ENCODE assay signal across 8 cellular contexts in the genomic region with DNA sequence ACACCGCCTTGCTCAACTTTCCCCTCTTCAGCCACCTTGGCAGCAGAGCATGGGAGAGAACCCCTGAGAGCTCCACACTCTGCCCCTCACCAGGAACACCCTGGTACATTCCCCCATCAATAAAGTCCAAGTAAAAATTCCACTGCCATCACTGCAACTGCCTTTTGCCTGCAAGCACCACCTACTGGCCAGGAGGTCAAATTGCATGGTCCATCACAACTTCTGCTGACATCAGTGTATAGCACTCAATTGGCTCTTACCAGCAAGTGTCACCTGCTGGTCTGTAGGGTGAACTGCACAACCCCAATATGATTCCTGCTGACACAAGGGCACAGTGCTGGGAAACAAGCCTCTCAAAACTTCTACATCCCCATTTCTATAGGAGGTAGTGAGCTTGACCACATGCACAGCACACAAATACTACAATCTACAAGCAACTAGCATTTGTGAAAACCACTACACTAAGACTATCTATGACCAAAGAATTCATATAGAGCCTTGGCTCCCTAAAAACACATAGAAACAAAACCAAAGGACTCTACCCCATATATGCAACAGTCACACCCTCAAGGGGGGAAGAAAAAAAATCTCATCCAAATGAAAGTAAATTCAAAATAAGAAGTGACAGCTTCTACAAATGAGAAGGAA.
DNase-seq lines count a peak whose midpoint lies in the region; ATAC-seq, FAIRE-seq and TF ChIP-seq lines count a peak whose summit lies in the region.

No MANE protein-coding gene starts in this region.

- H3K36me3 ChIP-seq in GM23338 (ENCODE audit: insufficient read depth) (no peaks in the 10 kb centered on the region), OCI-LY1 (ENCODE audit: insufficient read depth, low read length) (no peaks in the 10 kb centered on the region), astrocyte (ENCODE audit: insufficient read depth, low read length) (no peaks in the 10 kb centered on the region), mucosa of descending colon (ENCODE audit: low read depth) (no peaks in the 10 kb centered on the region)

- no peak overlapping the region for H3K4me3 Mint-ChIP-seq in GM23338
- no peak overlapping the region for H3K4me3 Mint-ChIP-seq in astrocyte (ENCODE audit: unreplicated experiment)

- intact Hi-C loops in mucosa of descending colon (cut with DNase I, micrococcal nuclease), result no loop called here

- H3K4me3 ChIP-seq in GM23338 (no peak overlapping the region), OCI-LY1 (ENCODE audit: low read depth, low read length, poor library complexity, severe bottlenecking) (no peak overlapping the region), astrocyte (ENCODE audit: insufficient read depth, low read depth, low read length) (no peak overlapping the region), mucosa of descending colon (no peak overlapping the region)

- H3K9me3 ChIP-seq in OCI-LY1 (ENCODE audit: low read length) (0 out of 2 replicates have a peak, but pooled peaks cover 3% of the 10 kb centered on the region), astrocyte (ENCODE audit: insufficient read depth, low read depth, low read length) (peaks cover 3% of the 10 kb centered on the region), mucosa of descending colon (no peaks in the 10 kb centered on the region)

- no peak overlapping the region for H3K27ac Mint-ChIP-seq in GM23338
- H3K27ac Mint-ChIP-seq in astrocyte (ENCODE audit: unreplicated experiment), result no peak overlapping the region

- peak; percentile 95 to 96 for TF ChIP-seq CTCF in GM23338 (conservative IDR thresholded peaks at IDR 0.05; ENCODE audit: low read depth in 2 of 2)
- peak; percentile 98 for TF ChIP-seq CTCF in OCI-LY1 (IDR thresholded peaks at IDR 0.05; ENCODE audit: low read length)
- TF ChIP-seq CTCF in astrocyte (IDR thresholded peaks at IDR 0.05; ENCODE audit: insufficient read depth, low read depth, low read length), result peak; percentile 35
- TF ChIP-seq CTCF in mucosa of descending colon (IDR thresholded peaks at IDR 0.05), result peak; percentile 28

- H3K27ac ChIP-seq in GM23338 (ENCODE audit: low read depth) (no peak overlapping the region), OCI-LY1 (ENCODE audit: low read depth, low read length, poor library complexity, severe bottlenecking) (no peak overlapping the region), astrocyte (ENCODE audit: low read depth, low read length) (no peak overlapping the region)

- H3K9ac ChIP-seq in OCI-LY1 (ENCODE audit: low read length) (no peak overlapping the region), astrocyte (ENCODE audit: low read length) (no peak overlapping the region)

- H3K9me2 ChIP-seq in GM23338 (ENCODE audit: insufficient read depth) (peaks cover 7% of the 10 kb centered on the region; the same call in 1 of the 2 replicates), OCI-LY1 (ENCODE audit: low read depth, low read length) (no peaks in the 10 kb centered on the region)

- H3K36me3 Mint-ChIP-seq in GM23338 (ENCODE audit: low read depth), result peaks cover 13% of the 10 kb centered on the region; the same call in 2 of the 3 replicates
- H3K36me3 Mint-ChIP-seq in astrocyte (ENCODE audit: low read depth, unreplicated experiment), result no peaks in the 10 kb centered on the region

- peak; percentile 97 for ATAC-seq in GM23338
- peak; percentile 88 for ATAC-seq in mucosa of descending colon

- H4K20me1 ChIP-seq in GM23338 (replicated peaks; ENCODE audit: insufficient read depth) (no peaks in the 10 kb centered on the region), OCI-LY1 (ENCODE audit: insufficient read depth, low read length) (no peaks in the 10 kb centered on the region), astrocyte (ENCODE audit: insufficient read depth, low read length) (no peaks in the 10 kb centered on the region)

- H3F3A ChIP-seq in GM23338 (replicated peaks; ENCODE audit: low read depth) (no peaks in the 10 kb centered on the region), OCI-LY1 (ENCODE audit: insufficient read depth, low read length) (no peaks in the 10 kb centered on the region)

- FAIRE-seq in astrocyte (lab: Jason Lieb, UNC), result no peak

- H3K4me2 ChIP-seq in GM23338 (no peak overlapping the region), OCI-LY1 (ENCODE audit: low read length) (no peak overlapping the region), astrocyte (ENCODE audit: low read length) (no peak overlapping the region)

- peaks cover 12% of the 10 kb centered on the region for H3K27me3 Mint-ChIP-seq in GM23338 (ENCODE audit: insufficient read depth, low read depth, poor library complexity)
- peaks cover 1% of the 10 kb centered on the region for H3K27me3 Mint-ChIP-seq in astrocyte (ENCODE audit: low read depth, unreplicated experiment)

- H2AFZ ChIP-seq in GM23338, result no peak overlapping the region
- no peak overlapping the region for H2AFZ ChIP-seq in OCI-LY1 (ENCODE audit: low read length)
- H2AFZ ChIP-seq in astrocyte (ENCODE audit: low read depth, low read length), result no peak overlapping the region

- H3K4me1 Mint-ChIP-seq in GM23338 (no peaks in the 10 kb centered on the region), astrocyte (ENCODE audit: low read depth, unreplicated experiment) (peaks cover 8% of the 10 kb centered on the region)

- H3K4me1 ChIP-seq in GM23338 (ENCODE audit: insufficient read depth) (no peaks in the 10 kb centered on the region), OCI-LY1 (ENCODE audit: insufficient read depth, low read length, severe bottlenecking) (no peaks in the 10 kb centered on the region), astrocyte (ENCODE audit: insufficient read depth, low read length) (peaks cover 3% of the 10 kb centered on the region), mucosa of descending colon (ENCODE audit: low read depth) (no peaks in the 10 kb centered on the region)

- H3K9me3 Mint-ChIP-seq in GM23338, result peaks cover 14% of the 10 kb centered on the region
- peaks cover 16% of the 10 kb centered on the region for H3K9me3 Mint-ChIP-seq in astrocyte (ENCODE audit: unreplicated experiment)

- no peaks in the 10 kb centered on the region for H3K79me2 ChIP-seq in GM23338 (replicated peaks; ENCODE audit: insufficient read depth)
- H3K79me2 ChIP-seq in OCI-LY1 (ENCODE audit: insufficient read depth, low read length), result no peaks in the 10 kb centered on the region
- H3K79me2 ChIP-seq in astrocyte (ENCODE audit: insufficient read depth, low read length), result no peaks in the 10 kb centered on the region

- H3K27me3 ChIP-seq in GM23338 (ENCODE audit: insufficient read depth) (no peaks in the 10 kb centered on the region), OCI-LY1 (ENCODE audit: insufficient read depth, low read length) (no peaks in the 10 kb centered on the region), astrocyte (ENCODE audit: insufficient read depth, low read length) (no peaks in the 10 kb centered on the region)

- DNase-seq in EH (ENCODE audit: low read depth) (peak; percentile 42), GM23338 (ENCODE audit: low spot score) (peak; percentile 90), astrocyte (ENCODE audit: low read depth) (no peak), mucosa of descending colon (peak in 1 of 3 donors; percentile 19), UCSD-AML1 (lab: John Stamatoyannopoulos, UW; ENCODE audit: unreplicated experiment) (no peak), DMS79 treated with DMSO at 0.1 percent for 48 hours (lab: John Stamatoyannopoulos, UW) (no peak), COR-L47 (lab: John Stamatoyannopoulos, UW) (no peak)

TF ChIP-seq in GM23338, 12 proteins besides CTCF, POLR2A, EP300 and RAD21:
- no peak for TF ChIP-seq EZH2 (IDR thresholded peaks at IDR 0.05; ENCODE audit: low read depth, unreplicated experiment)
- TF ChIP-seq CREB1 (CRISPR knock-in tag; IDR thresholded peaks at IDR 0.05; ENCODE audit: low read depth), result peak; percentile 67

Comparison
In these comparisons a context has a peak if more than half of its experiments do, and no peak if none do; other contexts are left out.
1. DNase-seq: peak in EH (single experiment) and GM23338 (single experiment); none in astrocyte (single experiment), UCSD-AML1 (single experiment), DMS79 treated with DMSO at 0.1 percent for 48 hours (single experiment) and COR-L47 (single experiment).
2. CTCF ChIP-seq: peak in every context shown above with its lines; median percentile 98 in OCI-LY1; 96 in GM23338; 35 in astrocyte; 28 in mucosa of descending colon.